Comparison of ENCODE assay signal across 1 cellular context in genomic region chr6:54929245-54929909, GRCh38.
TF ChIP-seq lines count a peak whose summit lies in the region.

No MANE protein-coding gene starts in this region.

TF ChIP-seq in HepG2, 621 proteins besides CTCF, POLR2A, EP300 and RAD21 (continued from another document and continues in another):
- TF ChIP-seq HNRNPL (IDR thresholded peaks at IDR 0.05; ENCODE audit: low read depth, low read length) (no peak), MAFF (IDR thresholded peaks at IDR 0.05; ENCODE audit: low read depth, low read length) (0 out of 2 replicates have a peak, but pooled peaks have one; percentile 1), ZGPAT (CRISPR knock-in tag; IDR thresholded peaks at IDR 0.05) (peak; percentile 81), CREM (IDR thresholded peaks at IDR 0.05) (peak; percentile 68), CREM (CRISPR knock-in tag; IDR thresholded peaks at IDR 0.05) (no peak), MYC (CRISPR knock-in tag; IDR thresholded peaks at IDR 0.05; ENCODE audit: borderline replicate concordance) (no peak), HNRNPK (IDR thresholded peaks at IDR 0.05; ENCODE audit: low read depth, low read length, poor library complexity, severe bottlenecking) (no peak), PHB2 (IDR thresholded peaks at IDR 0.05; ENCODE audit: partially characterized antibody) (no peak), KDM3A (CRISPR knock-in tag; IDR thresholded peaks at IDR 0.05; ENCODE audit: low read depth) (0 out of 2 replicates have a peak, but pooled peaks have one; percentile 49), ZFP1 (CRISPR knock-in tag; IDR thresholded peaks at IDR 0.05) (peak; percentile 87; the same call in 1 of the 2 replicates), ZNF629 (CRISPR knock-in tag; conservative IDR thresholded peaks at IDR 0.05) (no peak), DMAP1 (CRISPR knock-in tag; IDR thresholded peaks at IDR 0.05) (0 out of 2 replicates have a peak, but pooled peaks have one; percentile 29), FOXK1 (CRISPR knock-in tag; IDR thresholded peaks at IDR 0.05; ENCODE audit: borderline replicate concordance, low read depth) (peak; percentile 66; the same call in 1 of the 2 replicates), ZNF768 (CRISPR knock-in tag; IDR thresholded peaks at IDR 0.05) (no peak), HNF4G (IDR thresholded peaks at IDR 0.05; ENCODE audit: borderline replicate concordance, low read depth, low read length) (peak; percentile 93), HNF4G (CRISPR knock-in tag; IDR thresholded peaks at IDR 0.05; ENCODE audit: borderline replicate concordance, low read depth) (peak; percentile 59; the same call in 1 of the 2 replicates), ZNF546 (CRISPR knock-in tag; conservative IDR thresholded peaks at IDR 0.05) (no peak), ISL2 (CRISPR knock-in tag; IDR thresholded peaks at IDR 0.05) (peak; percentile 51; the same call in 1 of the 2 replicates), NR2F6 (IDR thresholded peaks at IDR 0.05) (peak; percentile 39; the same call in 1 of the 2 replicates), NR2F6 (CRISPR knock-in tag; IDR thresholded peaks at IDR 0.05) (peak; percentile 34; the same call in 1 of the 2 replicates), FOSL1 (CRISPR knock-in tag; IDR thresholded peaks at IDR 0.05; ENCODE audit: borderline replicate concordance) (peak; percentile 67; the same call in 1 of the 2 replicates), ZNF292 (CRISPR knock-in tag; IDR thresholded peaks at IDR 0.05; ENCODE audit: borderline replicate concordance, low read depth) (peak; percentile 82; the same call in 1 of the 2 replicates), TBX2 (CRISPR knock-in tag; IDR thresholded peaks at IDR 0.05; ENCODE audit: borderline replicate concordance) (peak; percentile 30; the same call in 1 of the 2 replicates), SMAD1 (CRISPR knock-in tag; IDR thresholded peaks at IDR 0.05; ENCODE audit: borderline replicate concordance, low read depth) (no peak), ARID3A (IDR thresholded peaks at IDR 0.05; ENCODE audit: low read depth, low read length) (peak; percentile 95), ATF1 (CRISPR knock-in tag; IDR thresholded peaks at IDR 0.05) (no peak), PHF8 (CRISPR knock-in tag; IDR thresholded peaks at IDR 0.05) (no peak), ZNF331 (CRISPR knock-in tag; IDR thresholded peaks at IDR 0.05) (peak; percentile 77; the same call in 1 of the 2 replicates), SOX13 (IDR thresholded peaks at IDR 0.05) (0 out of 2 replicates have a peak, but pooled peaks have one; percentile 23), SOX13 (CRISPR knock-in tag; conservative IDR thresholded peaks at IDR 0.05 in 1 of 2, IDR thresholded peaks at IDR 0.05 in 1 of 2) (peak in 1 of 2 experiments; percentile 76; a peak in 2 of 4 replicates), HOXA3 (CRISPR knock-in tag; IDR thresholded peaks at IDR 0.05) (0 out of 2 replicates have a peak, but pooled peaks have one; percentile 27), EZH2 (conservative IDR thresholded peaks at IDR 0.05; ENCODE audit: low read depth, low read length) (no peak), SRF (IDR thresholded peaks at IDR 0.05; ENCODE audit: low read depth, low read length) (no peak), LCORL (IDR thresholded peaks at IDR 0.05) (no peak), LCORL (CRISPR knock-in tag; IDR thresholded peaks at IDR 0.05) (peak; percentile 53; the same call in 1 of the 2 replicates), SIN3B (IDR thresholded peaks at IDR 0.05; ENCODE audit: low read length) (no peak), MEF2D (CRISPR knock-in tag; IDR thresholded peaks at IDR 0.05) (0 out of 2 replicates have a peak, but pooled peaks have one; percentile 22), MAFG (CRISPR knock-in tag; IDR thresholded peaks at IDR 0.05) (no peak), HNRNPH1 (optimal IDR thresholded peaks at IDR 0.05; ENCODE audit: low read depth, low read length) (no peak), ZBTB33 (CRISPR knock-in tag; IDR thresholded peaks at IDR 0.05) (no peak), KDM1A (CRISPR knock-in tag; IDR thresholded peaks at IDR 0.05) (0 out of 2 replicates have a peak, but pooled peaks have one; percentile 23)
- TF ChIP-seq, protein P1, sequence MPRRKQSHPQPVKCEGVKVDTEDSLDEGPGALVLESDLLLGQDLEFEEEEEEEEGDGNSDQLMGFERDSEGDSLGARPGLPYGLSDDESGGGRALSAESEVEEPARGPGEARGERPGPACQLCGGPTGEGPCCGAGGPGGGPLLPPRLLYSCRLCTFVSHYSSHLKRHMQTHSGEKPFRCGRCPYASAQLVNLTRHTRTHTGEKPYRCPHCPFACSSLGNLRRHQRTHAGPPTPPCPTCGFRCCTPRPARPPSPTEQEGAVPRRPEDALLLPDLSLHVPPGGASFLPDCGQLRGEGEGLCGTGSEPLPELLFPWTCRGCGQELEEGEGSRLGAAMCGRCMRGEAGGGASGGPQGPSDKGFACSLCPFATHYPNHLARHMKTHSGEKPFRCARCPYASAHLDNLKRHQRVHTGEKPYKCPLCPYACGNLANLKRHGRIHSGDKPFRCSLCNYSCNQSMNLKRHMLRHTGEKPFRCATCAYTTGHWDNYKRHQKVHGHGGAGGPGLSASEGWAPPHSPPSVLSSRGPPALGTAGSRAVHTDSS (CRISPR knock-in tag; conservative IDR thresholded peaks at IDR 0.05), result no peak
- TF ChIP-seq, protein P2, sequence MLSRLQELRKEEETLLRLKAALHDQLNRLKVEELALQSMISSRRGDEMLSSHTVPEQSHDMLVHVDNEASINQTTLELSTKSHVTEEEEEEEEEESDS (CRISPR knock-in tag; IDR thresholded peaks at IDR 0.05; ENCODE audit: borderline replicate concordance), result no peak
- TF ChIP-seq, protein P3, sequence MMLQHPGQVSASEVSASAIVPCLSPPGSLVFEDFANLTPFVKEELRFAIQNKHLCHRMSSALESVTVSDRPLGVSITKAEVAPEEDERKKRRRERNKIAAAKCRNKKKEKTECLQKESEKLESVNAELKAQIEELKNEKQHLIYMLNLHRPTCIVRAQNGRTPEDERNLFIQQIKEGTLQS (CRISPR knock-in tag; IDR thresholded peaks at IDR 0.05), result 0 out of 2 replicates have a peak, but pooled peaks have one; percentile 41
- TF ChIP-seq, protein P4, sequence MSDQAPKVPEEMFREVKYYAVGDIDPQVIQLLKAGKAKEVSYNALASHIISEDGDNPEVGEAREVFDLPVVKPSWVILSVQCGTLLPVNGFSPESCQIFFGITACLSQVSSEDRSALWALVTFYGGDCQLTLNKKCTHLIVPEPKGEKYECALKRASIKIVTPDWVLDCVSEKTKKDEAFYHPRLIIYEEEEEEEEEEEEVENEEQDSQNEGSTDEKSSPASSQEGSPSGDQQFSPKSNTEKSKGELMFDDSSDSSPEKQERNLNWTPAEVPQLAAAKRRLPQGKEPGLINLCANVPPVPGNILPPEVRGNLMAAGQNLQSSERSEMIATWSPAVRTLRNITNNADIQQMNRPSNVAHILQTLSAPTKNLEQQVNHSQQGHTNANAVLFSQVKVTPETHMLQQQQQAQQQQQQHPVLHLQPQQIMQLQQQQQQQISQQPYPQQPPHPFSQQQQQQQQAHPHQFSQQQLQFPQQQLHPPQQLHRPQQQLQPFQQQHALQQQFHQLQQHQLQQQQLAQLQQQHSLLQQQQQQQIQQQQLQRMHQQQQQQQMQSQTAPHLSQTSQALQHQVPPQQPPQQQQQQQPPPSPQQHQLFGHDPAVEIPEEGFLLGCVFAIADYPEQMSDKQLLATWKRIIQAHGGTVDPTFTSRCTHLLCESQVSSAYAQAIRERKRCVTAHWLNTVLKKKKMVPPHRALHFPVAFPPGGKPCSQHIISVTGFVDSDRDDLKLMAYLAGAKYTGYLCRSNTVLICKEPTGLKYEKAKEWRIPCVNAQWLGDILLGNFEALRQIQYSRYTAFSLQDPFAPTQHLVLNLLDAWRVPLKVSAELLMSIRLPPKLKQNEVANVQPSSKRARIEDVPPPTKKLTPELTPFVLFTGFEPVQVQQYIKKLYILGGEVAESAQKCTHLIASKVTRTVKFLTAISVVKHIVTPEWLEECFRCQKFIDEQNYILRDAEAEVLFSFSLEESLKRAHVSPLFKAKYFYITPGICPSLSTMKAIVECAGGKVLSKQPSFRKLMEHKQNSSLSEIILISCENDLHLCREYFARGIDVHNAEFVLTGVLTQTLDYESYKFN (CRISPR knock-in tag; conservative IDR thresholded peaks at IDR 0.05), result peak; percentile 98
- TF ChIP-seq, protein P5, sequence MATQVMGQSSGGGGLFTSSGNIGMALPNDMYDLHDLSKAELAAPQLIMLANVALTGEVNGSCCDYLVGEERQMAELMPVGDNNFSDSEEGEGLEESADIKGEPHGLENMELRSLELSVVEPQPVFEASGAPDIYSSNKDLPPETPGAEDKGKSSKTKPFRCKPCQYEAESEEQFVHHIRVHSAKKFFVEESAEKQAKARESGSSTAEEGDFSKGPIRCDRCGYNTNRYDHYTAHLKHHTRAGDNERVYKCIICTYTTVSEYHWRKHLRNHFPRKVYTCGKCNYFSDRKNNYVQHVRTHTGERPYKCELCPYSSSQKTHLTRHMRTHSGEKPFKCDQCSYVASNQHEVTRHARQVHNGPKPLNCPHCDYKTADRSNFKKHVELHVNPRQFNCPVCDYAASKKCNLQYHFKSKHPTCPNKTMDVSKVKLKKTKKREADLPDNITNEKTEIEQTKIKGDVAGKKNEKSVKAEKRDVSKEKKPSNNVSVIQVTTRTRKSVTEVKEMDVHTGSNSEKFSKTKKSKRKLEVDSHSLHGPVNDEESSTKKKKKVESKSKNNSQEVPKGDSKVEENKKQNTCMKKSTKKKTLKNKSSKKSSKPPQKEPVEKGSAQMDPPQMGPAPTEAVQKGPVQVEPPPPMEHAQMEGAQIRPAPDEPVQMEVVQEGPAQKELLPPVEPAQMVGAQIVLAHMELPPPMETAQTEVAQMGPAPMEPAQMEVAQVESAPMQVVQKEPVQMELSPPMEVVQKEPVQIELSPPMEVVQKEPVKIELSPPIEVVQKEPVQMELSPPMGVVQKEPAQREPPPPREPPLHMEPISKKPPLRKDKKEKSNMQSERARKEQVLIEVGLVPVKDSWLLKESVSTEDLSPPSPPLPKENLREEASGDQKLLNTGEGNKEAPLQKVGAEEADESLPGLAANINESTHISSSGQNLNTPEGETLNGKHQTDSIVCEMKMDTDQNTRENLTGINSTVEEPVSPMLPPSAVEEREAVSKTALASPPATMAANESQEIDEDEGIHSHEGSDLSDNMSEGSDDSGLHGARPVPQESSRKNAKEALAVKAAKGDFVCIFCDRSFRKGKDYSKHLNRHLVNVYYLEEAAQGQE (IDR thresholded peaks at IDR 0.05; ENCODE audit: borderline replicate concordance in 1 of 2, low read depth in 1 of 2, low read length in 2 of 2), result peak in 1 of 2 experiments; percentile 65; a peak in 1 of 4 replicates
